Comparison of ENCODE assay signal across 1 cellular context in the genomic region with DNA sequence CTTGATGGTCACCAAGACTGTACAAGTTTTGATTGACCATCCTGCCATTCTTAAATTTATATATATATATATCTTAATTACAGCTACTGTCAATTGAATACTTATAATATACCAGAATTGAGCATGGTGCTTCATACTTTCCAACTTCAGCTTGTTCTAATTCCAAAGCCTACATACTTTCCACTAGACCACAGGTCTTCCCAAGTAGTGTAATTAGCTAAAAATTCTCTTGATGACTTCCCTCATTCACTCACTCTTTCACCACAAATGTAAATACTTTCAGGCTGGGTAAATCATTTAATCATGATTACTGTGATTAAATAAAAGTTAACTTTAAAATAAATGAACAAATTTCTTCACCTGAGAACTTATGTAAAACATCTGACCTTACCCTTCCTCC.
TF ChIP-seq lines count a peak whose summit lies in the region.

No MANE protein-coding gene starts in this region.

TF ChIP-seq in K562, 482 proteins besides CTCF, POLR2A, EP300 and RAD21:
- no peak for TF ChIP-seq PCBP1 (IDR thresholded peaks at IDR 0.05; ENCODE audit: low read depth, low read length, poor library complexity, severe bottlenecking)
